8 cellular contexts compared by ENCODE assay signal in the genomic region with DNA sequence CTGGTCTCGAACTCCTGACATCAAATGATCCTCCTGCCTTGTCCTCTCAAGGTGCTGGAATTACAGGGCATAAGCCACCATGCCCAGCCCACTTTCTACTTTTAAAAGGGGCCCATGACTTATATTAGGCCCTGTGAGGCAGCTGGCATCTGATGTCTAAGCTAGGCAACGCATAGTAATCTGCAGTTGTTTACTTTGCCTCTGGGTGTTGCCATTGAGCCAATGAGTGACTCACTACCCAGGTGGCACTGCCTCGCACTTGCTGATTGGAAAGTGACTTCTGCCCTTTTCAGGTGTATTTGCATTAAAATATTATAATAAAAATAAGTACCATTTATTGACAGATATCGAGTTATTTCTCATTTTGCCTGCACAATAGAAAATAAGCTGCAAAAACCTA.
DNase-seq lines count a peak whose midpoint lies in the region; ATAC-seq, FAIRE-seq and TF ChIP-seq lines count a peak whose summit lies in the region.

No MANE protein-coding gene starts in this region.

- in situ Hi-C loops in T47D (cut with HindIII; ENCODE audit: low pct_unique_long_range_greater_than_20kb, low sequenced_read_pairs), result no loop called here

- H3K27ac ChIP-seq in esophagus squamous epithelium, result no peak overlapping the region

- no peaks in the 10 kb centered on the region for H3K9me3 ChIP-seq in esophagus squamous epithelium

- 50 to 51% methylated on average over 3 to 4 of the region's 4 CpGs for WGBS in esophagus squamous epithelium, 2 donors

- no peaks in the 10 kb centered on the region for H3K4me1 ChIP-seq in esophagus squamous epithelium

- ATAC-seq in GM19438 (IDR thresholded peaks at IDR 0.05; ENCODE audit: low read depth, unreplicated experiment), result peak; percentile 56
- ATAC-seq in stimulated activated naive CD8-positive, alpha-beta T cell treated with anti-CD3 and anti-CD28 coated beads, Interleukin-15, amount 100 ng/mL, for 72 hours, result peak; percentile 85

- no peak for FAIRE-seq in D721Med (lab: Jason Lieb, UNC)

- TF ChIP-seq CTCF in D721Med (IDR thresholded peaks at IDR 0.05; ENCODE audit: insufficient read depth, missing control alignments) (peak; percentile 35), esophagus squamous epithelium (IDR thresholded peaks at IDR 0.05) (no peak)

- no peaks in the 10 kb centered on the region for H3K9me3 Mint-ChIP-seq in stimulated activated naive CD8-positive, alpha-beta T cell treated with anti-CD3 and anti-CD28 coated beads, Interleukin-15, amount 100 ng/mL, for 72 hours

- H3K27ac Mint-ChIP-seq in stimulated activated naive CD8-positive, alpha-beta T cell treated with anti-CD3 and anti-CD28 coated beads, Interleukin-15, amount 100 ng/mL, for 72 hours, result no peak overlapping the region

- no peak overlapping the region for H3K4me3 ChIP-seq in esophagus squamous epithelium

- no peak overlapping the region for H3K4me3 Mint-ChIP-seq in stimulated activated naive CD8-positive, alpha-beta T cell treated with anti-CD3 and anti-CD28 coated beads, Interleukin-15, amount 100 ng/mL, for 72 hours

- no peaks in the 10 kb centered on the region for H3K36me3 ChIP-seq in esophagus squamous epithelium

- no peak for TF ChIP-seq POLR2A in esophagus squamous epithelium (IDR thresholded peaks at IDR 0.05)

- H3K27me3 Mint-ChIP-seq in stimulated activated naive CD8-positive, alpha-beta T cell treated with anti-CD3 and anti-CD28 coated beads, Interleukin-15, amount 100 ng/mL, for 72 hours, result no peaks in the 10 kb centered on the region

- peak; percentile 46 for DNase-seq in D721Med (ENCODE audit: insufficient read length, low spot score)
- peak; percentile 34 for DNase-seq in NCI-H1092 treated with DMSO at 0.1 percent for 48 hours (lab: John Stamatoyannopoulos, UW)
- peak; percentile 73 to 83 for DNase-seq in T47D (ENCODE audit: low read depth in 1 of 2, low spot score in 1 of 2)
- DNase-seq in stimulated activated naive CD8-positive, alpha-beta T cell treated with anti-CD3 and anti-CD28 coated beads, Interleukin-15, amount 100 ng/mL, for 72 hours, result peak; percentile 5 to 32
- DNase-seq in esophagus squamous epithelium (lab: John Stamatoyannopoulos, UW), result no peak
- no peak for DNase-seq in cerebellum (ENCODE audit: low spot score)
- DNase-seq in DMS153 treated with DMSO at 0.1 percent for 48 hours (lab: John Stamatoyannopoulos, UW; ENCODE audit: unreplicated experiment), result no peak

- H3K27me3 ChIP-seq in esophagus squamous epithelium, result peaks cover 0 to 11% (median 0%) of the 10 kb centered on the region in 4 donors

- intact Hi-C loops in esophagus squamous epithelium (cut with DNase I), result no loop called here

- H3K4me1 Mint-ChIP-seq in stimulated activated naive CD8-positive, alpha-beta T cell treated with anti-CD3 and anti-CD28 coated beads, Interleukin-15, amount 100 ng/mL, for 72 hours, result peaks cover 13% of the 10 kb centered on the region

Comparison
In these comparisons a context has a peak if more than half of its experiments do, and no peak if none do; other contexts are left out.
1. DNase-seq: peak in D721Med (single experiment), NCI-H1092 treated with DMSO at 0.1 percent for 48 hours (single experiment), T47D (2 of 2) and stimulated activated naive CD8-positive, alpha-beta T cell treated with anti-CD3 and anti-CD28 coated beads, Interleukin-15, amount 100 ng/mL, for 72 hours (2 of 2); none in esophagus squamous epithelium (single experiment), cerebellum (single experiment) and DMS153 treated with DMSO at 0.1 percent for 48 hours (single experiment).